ENCODE assay signal across 13 cellular contexts in the genomic region with DNA sequence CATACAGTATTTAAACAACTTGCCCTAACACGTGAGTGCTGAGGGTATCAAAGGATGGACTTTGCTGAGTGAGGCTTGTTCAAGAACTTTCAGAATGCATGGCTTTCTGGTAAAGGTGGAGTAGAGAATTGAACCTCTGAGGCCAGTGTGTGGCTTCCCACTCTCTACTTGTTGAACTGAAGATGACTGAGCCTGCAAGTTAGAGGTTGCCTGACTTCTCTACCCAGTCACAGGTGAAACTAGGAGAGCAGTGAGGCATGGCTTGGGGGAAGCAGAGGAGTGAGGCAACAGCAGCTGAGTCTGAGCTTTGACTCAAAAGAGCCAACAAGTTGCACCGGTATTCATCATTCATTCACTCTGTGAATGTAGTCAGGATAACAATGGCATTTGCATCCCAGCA.
DNase-seq lines count a peak whose midpoint lies in the region; ATAC-seq and TF ChIP-seq lines count a peak whose summit lies in the region.
"Had no signal": no experiment of that assay in that cellular context is flagged by ENCODE, and none has a peak within 500 bp of the region (broad histone marks: within the 10 kb centered on the region; RNA-seq: fewer than 3 reads in every experiment).

No MANE protein-coding gene starts in this region.

- ATAC-seq in GM18867 (IDR thresholded peaks at IDR 0.05; ENCODE audit: unreplicated experiment) (peak; percentile 100), HG02588 (IDR thresholded peaks at IDR 0.05; ENCODE audit: unreplicated experiment) (peak; percentile 100)
- ATAC-seq: heart left ventricle, right lobe of liver, Right ventricle myocardium inferior had no signal

- no peak for TF ChIP-seq CTCF in AG10803 (conservative IDR thresholded peaks at IDR 0.05; ENCODE audit: low read length)

- no peak overlapping the region for H3K4me3 ChIP-seq in AG10803 (ENCODE audit: low read length)
- H3K4me3 ChIP-seq: heart left ventricle, right lobe of liver had no signal

- DNase-seq in AG10803 (ENCODE audit: low read depth) (peak; percentile 32), HPDE6-E6E7 (ENCODE audit: extremely low spot score) (peak; percentile 16), Kasumi-1 (lab: John Stamatoyannopoulos, UW) (no peak), NCI-H345 (lab: John Stamatoyannopoulos, UW) (no peak), HCEC 1CT (no peak), COLO668 (lab: John Stamatoyannopoulos, UW; ENCODE audit: unreplicated experiment) (no peak)
- DNase-seq: DMS 273 treated with DMSO at 0.1 percent for 48 hours, heart left ventricle, KG1, right lobe of liver had no signal

Comparison
In these comparisons a context has a peak if more than half of its experiments do, and no peak if none do; other contexts are left out.
1. DNase-seq: peak in AG10803 (single experiment) and HPDE6-E6E7 (single experiment); none in Kasumi-1 (0 of 2), NCI-H345 (single experiment), HCEC 1CT (single experiment) and COLO668 (single experiment).